In the genomic region with DNA sequence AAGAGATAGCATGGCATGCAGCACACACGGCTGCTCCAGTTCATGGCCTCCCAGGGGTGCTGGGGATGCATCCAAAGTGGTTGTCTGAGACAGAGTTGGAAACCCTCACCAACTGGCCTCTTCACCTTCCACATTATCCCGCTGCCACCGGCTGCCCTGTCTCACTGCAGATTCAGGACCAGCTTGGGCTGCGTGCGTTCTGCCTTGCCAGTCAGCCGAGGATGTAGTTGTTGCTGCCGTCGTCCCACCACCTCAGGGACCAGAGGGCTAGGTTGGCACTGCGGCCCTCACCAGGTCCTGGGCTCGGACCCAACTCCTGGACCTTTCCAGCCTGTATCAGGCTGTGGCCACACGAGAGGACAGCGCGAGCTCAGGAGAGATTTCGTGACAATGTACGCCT, we compare ENCODE assay signal across 5 cellular contexts. TPM values are rescaled to one million over a fixed set of nuclear protein-coding genes. Genes with fewer than 3 reads are reported as not detected.
DNase-seq lines count a peak whose midpoint lies in the region; ATAC-seq and TF ChIP-seq lines count a peak whose summit lies in the region.
"Had no signal": no experiment of that assay in that cellular context is flagged by ENCODE, and none has a peak within 500 bp of the region (broad histone marks: within the 10 kb centered on the region; RNA-seq: fewer than 3 reads in every experiment).

No MANE protein-coding gene starts in this region.

- no peak overlapping the region for H3K18ac ChIP-seq in H9 (ENCODE audit: insufficient read length, low read depth, low read length)

- no peaks in the 10 kb centered on the region for H4K20me1 ChIP-seq in H9 (ENCODE audit: control insufficient read depth, insufficient read depth, insufficient read length)

- no peak overlapping the region for H2BK12ac ChIP-seq in H9 (ENCODE audit: insufficient read length, low read depth, low read length)

- H3K14ac ChIP-seq in H9 (ENCODE audit: insufficient read depth, low read length) = no peak overlapping the region

- no peak overlapping the region for H3K27ac ChIP-seq in H9 (ENCODE audit: insufficient read length, low read depth, low read length)

- H3K9me3 Mint-ChIP-seq in activated T-helper 17 cell treated with anti-CD3 and anti-CD28 coated beads, Interleukin-2, amount 50 U/mL, for 72 hours = no peaks in the 10 kb centered on the region
- no peaks in the 10 kb centered on the region for H3K9me3 Mint-ChIP-seq in H9

- no peak overlapping the region for H3K4me3 Mint-ChIP-seq in activated T-helper 17 cell treated with anti-CD3 and anti-CD28 coated beads, Interleukin-2, amount 50 U/mL, for 72 hours
- H3K4me3 Mint-ChIP-seq in H9 = no peak overlapping the region; a peak in 1 of 5 replicates

- H3K79me2 ChIP-seq in H9 (ENCODE audit: insufficient read depth, low read length) = no peaks in the 10 kb centered on the region

- H4K91ac ChIP-seq in H9 (ENCODE audit: insufficient read length, low read depth, low read length) = no peak overlapping the region

- H3K23me2 ChIP-seq in H9 (ENCODE audit: insufficient read length, low read depth, low read length, poor library complexity, severe bottlenecking) = peaks cover 7% of the 10 kb centered on the region

- H3K27me3 Mint-ChIP-seq in activated T-helper 17 cell treated with anti-CD3 and anti-CD28 coated beads, Interleukin-2, amount 50 U/mL, for 72 hours = no peaks in the 10 kb centered on the region
- H3K27me3 Mint-ChIP-seq in H9 (ENCODE audit: low read depth) = peaks cover 1% of the 10 kb centered on the region; the same call in 1 of the 2 replicates

- no peak overlapping the region for H2BK5ac ChIP-seq in H9 (ENCODE audit: insufficient read length, low read length)

- H2AK5ac ChIP-seq in H9 (ENCODE audit: insufficient read length, low read length) = no peak overlapping the region

- no CpG with 5 or more reads among the region's 15 CpGs for WGBS in H9 (ENCODE audit: extremely low coverage, insufficient read length, low lambda C conversion rate)

- TF ChIP-seq CTCF in H9 (conservative IDR thresholded peaks at IDR 0.05) = no peak

- H3K4ac ChIP-seq in H9 (ENCODE audit: low read depth, low read length) = no peak overlapping the region

- no peak overlapping the region for H2BK120ac ChIP-seq in H9 (ENCODE audit: low read depth, low read length, poor library complexity, severe bottlenecking)

- H3K9ac ChIP-seq in H9 (ENCODE audit: extremely low read depth, insufficient read length, low read length) = no peak overlapping the region

- no peaks in the 10 kb centered on the region for H3K4me1 ChIP-seq in H9 (ENCODE audit: insufficient read depth, low read length)

- peak overlapping the region; percentile 90 for H3K27ac Mint-ChIP-seq in activated T-helper 17 cell treated with anti-CD3 and anti-CD28 coated beads, Interleukin-2, amount 50 U/mL, for 72 hours
- no peak overlapping the region; a peak in 1 of 7 replicates for H3K27ac Mint-ChIP-seq in H9

- peaks cover 14% of the 10 kb centered on the region for H3K4me1 Mint-ChIP-seq in activated T-helper 17 cell treated with anti-CD3 and anti-CD28 coated beads, Interleukin-2, amount 50 U/mL, for 72 hours
- peaks cover 6 to 8% of the 10 kb centered on the region in 2 experiments for H3K4me1 Mint-ChIP-seq in H9

- H4K5ac ChIP-seq in H9 (ENCODE audit: insufficient read length, low read depth, low read length) = no peak overlapping the region

- H4K8ac ChIP-seq in H9 (replicated peaks; ENCODE audit: insufficient read length, low read depth, low read length) = no peak overlapping the region

- no peak overlapping the region for H2BK20ac ChIP-seq in H9 (ENCODE audit: low read depth, low read length, poor library complexity, severe bottlenecking)

- no peak for DNase-seq in H9
- DNase-seq: DMS79, IMR-90 had no signal

- H3K79me1 ChIP-seq in H9 (ENCODE audit: insufficient read depth, low read depth, low read length, poor library complexity, severe bottlenecking) = no peaks in the 10 kb centered on the region

- no peak overlapping the region for H3T11ph ChIP-seq in H9 (ENCODE audit: low read length)

- H3K9me3 ChIP-seq in H9 (ENCODE audit: control insufficient read depth, low read depth, low read length) = no peaks in the 10 kb centered on the region
- H3K9me3 ChIP-seq: right atrium auricular region had no signal

- H2BK15ac ChIP-seq in H9 (ENCODE audit: low read depth, low read length) = no peak overlapping the region

- no peak for ATAC-seq in activated T-helper 17 cell treated with anti-CD3 and anti-CD28 coated beads, Interleukin-2, amount 50 U/mL, for 72 hours (replicated peaks)

- peaks cover 77% of the 10 kb centered on the region for H3K36me3 Mint-ChIP-seq in activated T-helper 17 cell treated with anti-CD3 and anti-CD28 coated beads, Interleukin-2, amount 50 U/mL, for 72 hours (ENCODE audit: low read depth)
- H3K36me3 Mint-ChIP-seq in H9 (ENCODE audit: insufficient read depth in 1 of 3, low read depth in 3 of 3) = peaks cover 26 to 60% (median 48%) of the 10 kb centered on the region in 3 experiments

- no peak overlapping the region for H2AFZ ChIP-seq in H9 (ENCODE audit: low read length)

- no peaks in the 10 kb centered on the region for H3K27me3 ChIP-seq in H9 (ENCODE audit: insufficient read depth, low read length)
- H3K27me3 ChIP-seq: right atrium auricular region had no signal

- no peak overlapping the region for H3K56ac ChIP-seq in H9 (ENCODE audit: insufficient read length, low read depth, low read length)

- H3K4me2 ChIP-seq in H9 (ENCODE audit: insufficient read depth, insufficient read length, low read length) = no peak overlapping the region

- no peak overlapping the region for H3K23ac ChIP-seq in H9 (ENCODE audit: insufficient read length, low read depth, low read length)

RNA-seq across cellular contexts. Expression of a gene that starts 4.8 kb away (rescaled TPM):
- 100 to 1,000 TPM; 128 to 163 TPM for total RNA-seq in activated T-helper 17 cell treated with anti-CD3 and anti-CD28 coated beads, Interleukin-2, amount 50 U/mL, for 72 hours
- total RNA-seq in H9 (2021) = 23.0 and 27.8 TPM in 2 replicates

RNA-seq across cellular contexts. Expression of a gene that starts 5.0 kb away (rescaled TPM):
- total RNA-seq in activated T-helper 17 cell treated with anti-CD3 and anti-CD28 coated beads, Interleukin-2, amount 50 U/mL, for 72 hours = 1 to 10 TPM; 8.2 to 9.4 TPM
- total RNA-seq in H9 (2021) = 6.7 and 9.7 TPM in 2 replicates

RNA-seq across cellular contexts. Expression of a gene that starts 20.4 kb away (rescaled TPM):
- total RNA-seq in activated T-helper 17 cell treated with anti-CD3 and anti-CD28 coated beads, Interleukin-2, amount 50 U/mL, for 72 hours = 1 to 10 TPM in 1 of 2 donors, not detected in 1; 1.3 TPM
- not detected in 2 replicates for total RNA-seq in H9 (2021)
- total RNA-seq: IMR-90, right atrium auricular region had no signal

RNA-seq across cellular contexts. Expression of a gene that starts 27.8 kb away (rescaled TPM):
- total RNA-seq in activated T-helper 17 cell treated with anti-CD3 and anti-CD28 coated beads, Interleukin-2, amount 50 U/mL, for 72 hours = 10 to 100 TPM; 17.3 to 49.1 TPM
- total RNA-seq in H9 (2021) = 32.5 and 33.2 TPM in 2 replicates

RNA-seq across cellular contexts. Expression of a gene that starts 36.5 kb away (rescaled TPM):
- total RNA-seq in activated T-helper 17 cell treated with anti-CD3 and anti-CD28 coated beads, Interleukin-2, amount 50 U/mL, for 72 hours = 10 to 100 TPM; 22.4 to 31.1 TPM
- total RNA-seq in H9 (2021) = 79.2 and 80.2 TPM in 2 replicates
